Comparison of ENCODE assay signal across 1 cellular context in the genomic region with DNA sequence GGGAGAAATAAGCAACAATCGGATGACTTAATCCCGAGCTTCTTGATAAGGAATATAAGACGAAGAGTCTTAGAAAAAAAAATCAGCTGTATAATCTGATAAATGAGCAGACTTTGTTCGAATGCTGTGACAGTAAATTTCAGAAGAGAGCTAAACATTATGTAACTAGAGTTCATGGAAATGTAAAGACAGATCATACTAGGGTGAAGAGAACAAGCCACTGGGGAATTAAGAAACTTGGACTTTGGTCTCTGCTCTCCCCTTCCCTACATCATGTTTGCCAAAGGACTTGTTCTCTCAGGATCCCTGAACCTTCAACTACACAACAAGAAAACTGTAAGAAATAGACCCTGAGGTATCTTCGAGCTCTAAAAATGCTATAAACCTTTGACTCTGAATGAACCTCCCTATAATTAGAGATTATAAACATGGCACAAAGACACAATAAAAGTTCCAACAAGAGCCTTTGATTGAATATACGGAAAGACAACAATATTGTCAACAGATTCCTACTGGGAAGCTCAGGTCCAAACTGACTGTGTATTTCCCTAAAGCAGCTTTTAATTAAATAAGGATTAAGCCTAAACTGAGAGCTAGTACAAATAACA.
A peak's percentile ranks its signal among the peaks of the same experiment; 100 is the strongest.
TF ChIP-seq lines count a peak whose summit lies in the region.

No MANE protein-coding gene starts in this region.

TF ChIP-seq in liver, 16 proteins besides CTCF, POLR2A, EP300 and RAD21 (continued from another document):
- TF ChIP-seq, protein P1, sequence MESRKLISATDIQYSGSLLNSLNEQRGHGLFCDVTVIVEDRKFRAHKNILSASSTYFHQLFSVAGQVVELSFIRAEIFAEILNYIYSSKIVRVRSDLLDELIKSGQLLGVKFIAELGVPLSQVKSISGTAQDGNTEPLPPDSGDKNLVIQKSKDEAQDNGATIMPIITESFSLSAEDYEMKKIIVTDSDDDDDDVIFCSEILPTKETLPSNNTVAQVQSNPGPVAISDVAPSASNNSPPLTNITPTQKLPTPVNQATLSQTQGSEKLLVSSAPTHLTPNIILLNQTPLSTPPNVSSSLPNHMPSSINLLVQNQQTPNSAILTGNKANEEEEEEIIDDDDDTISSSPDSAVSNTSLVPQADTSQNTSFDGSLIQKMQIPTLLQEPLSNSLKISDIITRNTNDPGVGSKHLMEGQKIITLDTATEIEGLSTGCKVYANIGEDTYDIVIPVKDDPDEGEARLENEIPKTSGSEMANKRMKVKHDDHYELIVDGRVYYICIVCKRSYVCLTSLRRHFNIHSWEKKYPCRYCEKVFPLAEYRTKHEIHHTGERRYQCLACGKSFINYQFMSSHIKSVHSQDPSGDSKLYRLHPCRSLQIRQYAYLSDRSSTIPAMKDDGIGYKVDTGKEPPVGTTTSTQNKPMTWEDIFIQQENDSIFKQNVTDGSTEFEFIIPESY (IDR thresholded peaks at IDR 0.05) = peak; percentile 83
- TF ChIP-seq JUND (IDR thresholded peaks at IDR 0.05) (peak; percentile 67 to 93), YY1 (IDR thresholded peaks at IDR 0.05) (peak; percentile 70), FOXA2 (IDR thresholded peaks at IDR 0.05) (peak; percentile 82), EGR1 (IDR thresholded peaks at IDR 0.05; ENCODE audit: low read depth in 2 of 2) (peak in 1 of 2 donors; percentile 52), GABPA (IDR thresholded peaks at IDR 0.05 in 1 of 2, conservative IDR thresholded peaks at IDR 0.05 in 1 of 2) (no peak), HNF4A (conservative IDR thresholded peaks at IDR 0.05) (peak; percentile 98 to 100), FOXA1 (IDR thresholded peaks at IDR 0.05) (peak; percentile 50)
- TF ChIP-seq, protein P2, sequence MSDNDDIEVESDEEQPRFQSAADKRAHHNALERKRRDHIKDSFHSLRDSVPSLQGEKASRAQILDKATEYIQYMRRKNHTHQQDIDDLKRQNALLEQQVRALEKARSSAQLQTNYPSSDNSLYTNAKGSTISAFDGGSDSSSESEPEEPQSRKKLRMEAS (IDR thresholded peaks at IDR 0.05) = peak; percentile 57
- TF ChIP-seq, protein P3, sequence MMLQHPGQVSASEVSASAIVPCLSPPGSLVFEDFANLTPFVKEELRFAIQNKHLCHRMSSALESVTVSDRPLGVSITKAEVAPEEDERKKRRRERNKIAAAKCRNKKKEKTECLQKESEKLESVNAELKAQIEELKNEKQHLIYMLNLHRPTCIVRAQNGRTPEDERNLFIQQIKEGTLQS (IDR thresholded peaks at IDR 0.05) = no peak
